8 cellular contexts compared by ENCODE assay signal in genomic region chr17:5583426-5584382, GRCh38. TPM values are rescaled to one million over a fixed set of nuclear protein-coding genes. Genes with fewer than 3 reads are reported as not detected.
DNase-seq lines count a peak whose midpoint lies in the region; ATAC-seq and TF ChIP-seq lines count a peak whose summit lies in the region.

No MANE protein-coding gene starts in this region.

- intact Hi-C loops in CD4-positive, alpha-beta memory T cell (cut with micrococcal nuclease): loop anchor here (1.0 to 10.0 kb wide), 3 partner anchors 97 to 1431 kb away; partner anchors contain the start of genes DERL2, KIAA0753, MIS12 and RNASEK
- intact Hi-C loops in upper lobe of right lung (cut with DNase I): no loop called here

- TF ChIP-seq CTCF in upper lobe of right lung (IDR thresholded peaks at IDR 0.05) (no peak), hepatocyte (IDR thresholded peaks at IDR 0.05; ENCODE audit: poor library complexity) (no peak)

- no peak overlapping the region for H3K4me2 ChIP-seq in hepatocyte

- H3K27me3 ChIP-seq in CD4-positive, alpha-beta memory T cell (ENCODE audit: insufficient read depth, low read length): no peaks in the 10 kb centered on the region
- no peaks in the 10 kb centered on the region for H3K27me3 ChIP-seq in layer of hippocampus (ENCODE audit: control insufficient read depth, insufficient read depth, low read length)
- no peaks in the 10 kb centered on the region for H3K27me3 ChIP-seq in upper lobe of right lung
- no peaks in the 10 kb centered on the region for H3K27me3 ChIP-seq in hepatocyte

- CTCF ChIA-PET in CD4-positive, alpha-beta memory T cell (lab: Charles Lee; ENCODE audit: partially characterized antibody): interaction anchor here (1.0 to 2.9 kb wide), 6 partner anchors 9 to 858 kb away, joined by 3 to 11 read pairs (median 4); no protein-coding TSS in a partner anchor

- peaks cover 28% of the 10 kb centered on the region for H3K36me3 ChIP-seq in CD4-positive, alpha-beta memory T cell (ENCODE audit: insufficient read depth, low read length)
- H3K36me3 ChIP-seq in upper lobe of right lung (peaks cover 26% of the 10 kb centered on the region), hepatocyte (replicated peaks; ENCODE audit: insufficient read depth, low read depth) (no peaks in the 10 kb centered on the region)

- peak overlapping the region; percentile 88 for H3K27ac ChIP-seq in CD4-positive, alpha-beta memory T cell (ENCODE audit: low read depth, low read length)
- H3K27ac ChIP-seq in layer of hippocampus (ENCODE audit: low read depth, low read length) (peak overlapping the region; percentile 67), upper lobe of right lung (peak overlapping the region; percentile 87), hepatocyte (no peak overlapping the region)

- no peaks in the 10 kb centered on the region for H4K20me1 ChIP-seq in hepatocyte (ENCODE audit: insufficient read depth, poor library complexity, severe bottlenecking)

- H3K9me3 ChIP-seq in CD4-positive, alpha-beta memory T cell (ENCODE audit: control insufficient read depth in 1 of 2, low read length in 2 of 2): no peaks in the 10 kb centered on the region
- H3K9me3 ChIP-seq in upper lobe of right lung (no peaks in the 10 kb centered on the region), hepatocyte (ENCODE audit: low read depth) (no peaks in the 10 kb centered on the region)

- POLR2A ChIA-PET in CD4-positive, alpha-beta memory T cell (lab: Charles Lee; ENCODE audit: partially characterized antibody): interaction anchor here (0.9 to 3.4 kb wide), 15 partner anchors 18 to 1873 kb away, joined by 3 to 25 read pairs (median 4); partner anchors contain the start of genes DERL2, MIS12, NUP88 and PIMREG

- 92% methylated on average over 20 of the region's 21 CpGs for WGBS in hepatocyte (ENCODE audit: low lambda C conversion rate, missing lambda C conversion rate)

- peak overlapping the region; percentile 65 to 99 for H3K4me3 ChIP-seq in CD4-positive, alpha-beta memory T cell (ENCODE audit: low read length in 2 of 2)
- peak overlapping the region; percentile 60 for H3K4me3 ChIP-seq in upper lobe of right lung
- no peak overlapping the region for H3K4me3 ChIP-seq in hepatocyte

- H3K27me3 Mint-ChIP-seq in CD4-positive, alpha-beta memory T cell: no peaks in the 10 kb centered on the region
- H3K27me3 Mint-ChIP-seq in activated naive CD8-positive, alpha-beta T cell: no peaks in the 10 kb centered on the region

- H3K9me2 ChIP-seq in hepatocyte (replicated peaks; ENCODE audit: insufficient read depth): no peaks in the 10 kb centered on the region

- H2AFZ ChIP-seq in hepatocyte: no peak overlapping the region

- H3K4me3 Mint-ChIP-seq in CD4-positive, alpha-beta memory T cell: peak overlapping the region; percentile 95 to 98 (median 97)
- H3K4me3 Mint-ChIP-seq in activated naive CD8-positive, alpha-beta T cell: peak overlapping the region; percentile 92

- DNase-seq in CD4-positive, alpha-beta memory T cell: peak in 2 of 5 donors; percentile 8 to 10
- DNase-seq in upper lobe of right lung (no peak), hepatocyte (ENCODE audit: low spot score) (no peak), NCI-H748 treated with DMSO at 0.1 percent for 48 hours (lab: John Stamatoyannopoulos, UW) (no peak), SHP77 treated with DMSO at 0.1 percent for 48 hours (lab: John Stamatoyannopoulos, UW) (no peak)

- H3K9me3 Mint-ChIP-seq in CD4-positive, alpha-beta memory T cell: peaks cover 0 to 2% (median 0%) of the 10 kb centered on the region in 8 donors
- H3K9me3 Mint-ChIP-seq in activated naive CD8-positive, alpha-beta T cell (ENCODE audit: low read depth): no peaks in the 10 kb centered on the region

- peaks cover 76% of the 10 kb centered on the region for H3K4me1 ChIP-seq in CD4-positive, alpha-beta memory T cell (ENCODE audit: insufficient read depth, low read length)
- H3K4me1 ChIP-seq in upper lobe of right lung (peaks cover 35% of the 10 kb centered on the region), hepatocyte (ENCODE audit: insufficient read depth) (no peaks in the 10 kb centered on the region)

- H3K79me2 ChIP-seq in hepatocyte: no peaks in the 10 kb centered on the region

- H3K36me3 Mint-ChIP-seq in CD4-positive, alpha-beta memory T cell: peaks cover 36 to 55% of the 10 kb centered on the region in 2 donors
- H3K36me3 Mint-ChIP-seq in activated naive CD8-positive, alpha-beta T cell: peaks cover 14% of the 10 kb centered on the region

- peaks cover 43 to 95% (median 68%) of the 10 kb centered on the region in 4 donors for H3K4me1 Mint-ChIP-seq in CD4-positive, alpha-beta memory T cell
- H3K4me1 Mint-ChIP-seq in activated naive CD8-positive, alpha-beta T cell (ENCODE audit: low read depth): peaks cover 76% of the 10 kb centered on the region

- ATAC-seq in HG02571 (IDR thresholded peaks at IDR 0.05; ENCODE audit: unreplicated experiment): peak; percentile 8
- peak; percentile 11 for ATAC-seq in upper lobe of right lung

- peak overlapping the region; percentile 95 to 99 (median 98) for H3K27ac Mint-ChIP-seq in CD4-positive, alpha-beta memory T cell
- peak overlapping the region; percentile 90 for H3K27ac Mint-ChIP-seq in activated naive CD8-positive, alpha-beta T cell

RNA-seq across cellular contexts. Expression of gene NLRP1, which starts 0.6 kb away (rescaled TPM):
- total RNA-seq in CD4-positive, alpha-beta memory T cell: 100 to 1,000 TPM; 280 to 292 TPM
- 10 to 100 TPM in 1 of 2 donors, 1 to 10 TPM in 1; 9.7 to 41.0 TPM for polyA plus RNA-seq in CD4-positive, alpha-beta memory T cell
- total RNA-seq in upper lobe of right lung (33.2 TPM), hepatocyte (36.7 and 42.9 TPM in 2 replicates)
- 54.8 and 64.8 TPM in 2 replicates for polyA plus RNA-seq in hepatocyte
